Comparison of ENCODE assay signal across 8 cellular contexts in genomic region chr19:13861392-13861713, GRCh38. TPM values are rescaled to one million over a fixed set of nuclear protein-coding genes. Genes with fewer than 3 reads are reported as not detected.
DNase-seq lines count a peak whose midpoint lies in the region; ATAC-seq, FAIRE-seq and TF ChIP-seq lines count a peak whose summit lies in the region.

No MANE protein-coding gene starts in this region.

- TF ChIP-seq CTCF in CD14-positive monocyte (IDR thresholded peaks at IDR 0.05) (no peak), Panc1 (IDR thresholded peaks at IDR 0.05) (no peak), fibroblast of villous mesenchyme (IDR thresholded peaks at IDR 0.05; ENCODE audit: insufficient read depth, low read depth, low read length) (no peak), D721Med (IDR thresholded peaks at IDR 0.05; ENCODE audit: insufficient read depth, missing control alignments) (no peak)

- H3K9me3 ChIP-seq in Panc1 (ENCODE audit: control insufficient read depth, insufficient read depth, low read depth, low read length): no peaks in the 10 kb centered on the region

- H3K36me3 Mint-ChIP-seq in CD14-positive monocyte: peaks cover 6 to 9% of the 10 kb centered on the region in 2 donors

- no peaks in the 10 kb centered on the region for H3K36me3 ChIP-seq in Panc1 (ENCODE audit: control insufficient read depth, insufficient read depth, low read length)

- H3K9me3 Mint-ChIP-seq in CD14-positive monocyte: peaks cover 0 to 10% (median 4%) of the 10 kb centered on the region in 7 donors

- H3K4me1 Mint-ChIP-seq in CD14-positive monocyte: peaks cover 37% of the 10 kb centered on the region

- peak overlapping the region in 1 of 2 experiments; percentile 50; a peak in 3 of 4 replicates for H3K4me3 ChIP-seq in Panc1 (ENCODE audit: low read depth in 2 of 2, low read length in 2 of 2)
- H3K4me3 ChIP-seq in fibroblast of villous mesenchyme (ENCODE audit: low read depth, low read length): peak overlapping the region; percentile 53
- H3K4me3 ChIP-seq in skin epidermis: peak overlapping the region; percentile 33 to 53 (median 37)

- POLR2A ChIA-PET in Panc1 (lab: Charles Lee): interaction anchor here (0.5 to 1.0 kb wide), 4 partner anchors 15 to 50 kb away, joined by 3 to 9 read pairs (median 6); no protein-coding TSS in a partner anchor

- intact Hi-C loops in CD14-positive monocyte (cut with micrococcal nuclease): loop anchor here (1.0 to 5.0 kb wide), 4 partner anchors 10 to 74 kb away; no protein-coding TSS in a partner anchor
- intact Hi-C loops in Panc1 (cut with micrococcal nuclease; ENCODE audit: unreplicated experiment): loop anchor here (2.0 to 5.0 kb wide), 2 partner anchors 29 to 74 kb away; no protein-coding TSS in a partner anchor

- peak; percentile 20 for ATAC-seq in GM21423 (IDR thresholded peaks at IDR 0.05; ENCODE audit: unreplicated experiment)
- ATAC-seq in Panc1: no peak

- H3K27ac ChIP-seq in Panc1 (ENCODE audit: low read length) (peak overlapping the region; percentile 91), skin epidermis (peak overlapping the region; percentile 33 to 97 (median 91))

- FAIRE-seq in D721Med (lab: Jason Lieb, UNC): no peak

- DNase-seq in CD14-positive monocyte (ENCODE audit: low spot score) (no peak), Panc1 (ENCODE audit: low read depth, low spot score) (no peak), fibroblast of villous mesenchyme (ENCODE audit: low read depth) (peak; percentile 34), D721Med (ENCODE audit: insufficient read length, low spot score) (no peak), NCI-H2171 treated with DMSO at 0.1 percent for 48 hours (lab: John Stamatoyannopoulos, UW) (no peak), NCI-H82 treated with DMSO at 0.1 percent for 48 hours (lab: John Stamatoyannopoulos, UW; ENCODE audit: unreplicated experiment) (no peak)

- in situ Hi-C loops in Panc1 (cut with HindIII; ENCODE audit: low pct_unique_long_range_greater_than_20kb, low sequenced_read_pairs): no loop called here

- H3K27me3 Mint-ChIP-seq in CD14-positive monocyte (ENCODE audit: low read depth in 3 of 3): peaks cover 20 to 34% (median 25%) of the 10 kb centered on the region in 3 donors

- H3K4me1 ChIP-seq in Panc1 (ENCODE audit: control insufficient read depth, insufficient read depth, low read length): peaks cover 16% of the 10 kb centered on the region

- peak overlapping the region; percentile 98 to 100 (median 100) for H3K27ac Mint-ChIP-seq in CD14-positive monocyte

- CTCF ChIA-PET in Panc1 (lab: Charles Lee): no interaction called here

- BruUV-seq in Panc1 (replicated peaks; lab: Mats Ljungman, UMichigan): no TSS peak

- peak overlapping the region; percentile 96 to 99 for H3K4me3 Mint-ChIP-seq in CD14-positive monocyte

- no peaks in the 10 kb centered on the region for H3K27me3 ChIP-seq in Panc1 (ENCODE audit: control insufficient read depth, insufficient read depth, low read length)

RNA-seq across cellular contexts. Expression of gene NANOS3, which starts 15.6 kb away (rescaled TPM):
- polyA plus RNA-seq in CD14-positive monocyte: not detected
- 0.33 TPM for total RNA-seq in Panc1 (2021; ENCODE audit: unreplicated experiment)
- polyA plus RNA-seq in Panc1 (2012; ENCODE audit: insufficient read length): 0.71 TPM
- total RNA-seq in fibroblast of villous mesenchyme: 0.64 TPM in 1 of 2 replicates, not detected in the other

RNA-seq across cellular contexts. Expression of gene BRME1, which starts 44.6 kb away (rescaled TPM):
- polyA plus RNA-seq in CD14-positive monocyte: under 1 TPM in 1 of 2 donors, not detected in 1; 0.28 TPM
- total RNA-seq in Panc1 (2021; ENCODE audit: unreplicated experiment) (6.5 TPM), fibroblast of villous mesenchyme (0.32 and 0.43 TPM in 2 replicates)
- polyA plus RNA-seq in Panc1 (2012; ENCODE audit: insufficient read length): 10.9 TPM

RNA-seq across cellular contexts. Expression of gene CC2D1A, which starts 44.6 kb away (rescaled TPM):
- 1 to 10 TPM; 4.6 to 6.2 TPM for polyA plus RNA-seq in CD14-positive monocyte
- 28.0 TPM for total RNA-seq in Panc1 (2021; ENCODE audit: unreplicated experiment)
- 30.8 TPM for polyA plus RNA-seq in Panc1 (2012; ENCODE audit: insufficient read length)
- total RNA-seq in fibroblast of villous mesenchyme: 18.6 and 22.9 TPM in 2 replicates
